In genomic region chr3:87398226-87398774, GRCh38 we compare ENCODE assay signal across 23 cellular contexts.
"Had no signal": no experiment of that assay in that cellular context is flagged by ENCODE, and none has a peak within 500 bp of the region (broad histone marks: within the 10 kb centered on the region; RNA-seq: fewer than 3 reads in every experiment).

No MANE protein-coding gene starts in this region.

- H3K27me3 Mint-ChIP-seq: activated CD4-positive, alpha-beta T cell treated with anti-CD3 and anti-CD28 coated beads, Interleukin-2, amount 10 ng/mL, durations not matched to agents 24 days and 14 days; activated naive CD8-positive, alpha-beta T cell had no signal

- H3K4me3 Mint-ChIP-seq: activated CD4-positive, alpha-beta T cell treated with anti-CD3 and anti-CD28 coated beads, Interleukin-2, amount 10 ng/mL, durations not matched to agents 24 days and 14 days; activated CD8-positive, alpha-beta memory T cell treated with anti-CD3 and anti-CD28 coated beads, Interleukin-2, amount 10 ng/mL, durations not matched to agents 7 days and 5 days; activated naive CD4-positive, alpha-beta T cell treated with anti-CD3 and anti-CD28 coated beads for 36 hours; activated naive CD8-positive, alpha-beta T cell; activated T-cell treated with anti-CD3 and anti-CD28 coated beads, Interleukin-2, amount 50 U/mL, for 4 hours; T-helper 17 cell; WTC11 had no signal

- H3K9me3 Mint-ChIP-seq: activated naive CD4-positive, alpha-beta T cell treated with anti-CD3 and anti-CD28 coated beads for 36 hours had no signal

- H3K4me1 Mint-ChIP-seq: activated CD4-positive, alpha-beta T cell treated with anti-CD3 and anti-CD28 coated beads, Interleukin-2, amount 10 ng/mL, durations not matched to agents 24 days and 14 days; activated CD8-positive, alpha-beta memory T cell treated with anti-CD3 and anti-CD28 coated beads, Interleukin-2, amount 10 ng/mL, durations not matched to agents 7 days and 5 days; T-helper 17 cell; WTC11 had no signal

- H3K36me3 Mint-ChIP-seq: activated CD8-positive, alpha-beta memory T cell treated with anti-CD3 and anti-CD28 coated beads, Interleukin-2, amount 10 ng/mL, durations not matched to agents 7 days and 5 days; activated naive CD8-positive, alpha-beta T cell had no signal

- DNase-seq: activated CD4-positive, alpha-beta T cell treated with anti-CD3 and anti-CD28 coated beads, Interleukin-2, amount 10 ng/mL, durations not matched to agents 24 days and 14 days; activated CD4-positive, alpha-beta T cell treated with anti-CD3 and anti-CD28 coated beads, Interleukin-2, amount 50 U/mL, for 48 hours; activated CD4-positive, CD25-positive, alpha-beta regulatory T cell treated with anti-CD3 and anti-CD28 coated beads, Interleukin-2, amount 50 U/mL, for 72 hours; activated CD8-positive, alpha-beta memory T cell treated with anti-CD3 and anti-CD28 coated beads, Interleukin-2, amount 10 ng/mL, durations not matched to agents 7 days and 5 days; activated effector memory CD4-positive, alpha-beta T cell treated with anti-CD3 and anti-CD28 coated beads, Interleukin-2, amount 50 U/mL, for 16 hours; activated naive CD4-positive, alpha-beta T cell treated with anti-CD3 and anti-CD28 coated beads for 36 hours; activated T-cell treated with anti-CD3 and anti-CD28 coated beads, Interleukin-2, amount 50 U/mL, for 4 hours; caudate nucleus; KG1; NCI-H1092; NCI-H1417; NCI-H1694; NCI-H2029; NCI-H2107; NCI-H2171 treated with DMSO at 0.1 percent for 48 hours; NCI-H226; NCI-H526; NCI-H82; PC-3; T-helper 17 cell; T-helper 9 cell had no signal

- H3K27ac Mint-ChIP-seq: activated CD4-positive, alpha-beta T cell treated with anti-CD3 and anti-CD28 coated beads, Interleukin-2, amount 10 ng/mL, durations not matched to agents 24 days and 14 days; activated CD8-positive, alpha-beta memory T cell treated with anti-CD3 and anti-CD28 coated beads, Interleukin-2, amount 10 ng/mL, durations not matched to agents 7 days and 5 days; activated naive CD4-positive, alpha-beta T cell treated with anti-CD3 and anti-CD28 coated beads for 36 hours; activated naive CD8-positive, alpha-beta T cell; T-helper 17 cell; WTC11 had no signal
